In genomic region chr12:46212108-46212982, GRCh38 we compare ENCODE assay signal across 14 cellular contexts. TPM values are rescaled to one million over a fixed set of nuclear protein-coding genes. Genes with fewer than 3 reads are reported as not detected.
A peak's percentile ranks its signal among the peaks of the same experiment; 100 is the strongest.
DNase-seq lines count a peak whose midpoint lies in the region; ATAC-seq and TF ChIP-seq lines count a peak whose summit lies in the region.
"Had no signal": no experiment of that assay in that cellular context is flagged by ENCODE, and none has a peak within 500 bp of the region (broad histone marks: within the 10 kb centered on the region; RNA-seq: fewer than 3 reads in every experiment).

No MANE protein-coding gene starts in this region.

- peaks cover 69 to 81% of the 10 kb centered on the region in 2 donors for H3K4me1 Mint-ChIP-seq in effector memory CD8-positive, alpha-beta T cell (ENCODE audit: low read depth in 2 of 2)

- no peaks in the 10 kb centered on the region for H3K27me3 Mint-ChIP-seq in effector memory CD8-positive, alpha-beta T cell

- H3K27ac Mint-ChIP-seq in effector memory CD8-positive, alpha-beta T cell = peak overlapping the region; percentile 88 to 99

- H3K27me3 ChIP-seq in left ventricle myocardium inferior (ENCODE audit: low read depth) (no peaks in the 10 kb centered on the region), heart right ventricle (no peaks in the 10 kb centered on the region), thymus (ENCODE audit: control insufficient read depth, insufficient read depth) (no peaks in the 10 kb centered on the region)
- H3K27me3 ChIP-seq: heart left ventricle had no signal

- H3K36me3 ChIP-seq in left ventricle myocardium inferior = no peaks in the 10 kb centered on the region
- no peaks in the 10 kb centered on the region for H3K36me3 ChIP-seq in heart right ventricle
- H3K36me3 ChIP-seq in thymus (ENCODE audit: control insufficient read depth, insufficient read depth) = peaks cover 3% of the 10 kb centered on the region
- H3K36me3 ChIP-seq: heart left ventricle had no signal

- no peak for TF ChIP-seq CTCF in left ventricle myocardium inferior (IDR thresholded peaks at IDR 0.05; ENCODE audit: borderline replicate concordance)
- TF ChIP-seq CTCF in heart right ventricle (IDR thresholded peaks at IDR 0.05) = no peak

- H3K9me3 ChIP-seq in left ventricle myocardium inferior (replicated peaks) = no peaks in the 10 kb centered on the region
- no peaks in the 10 kb centered on the region for H3K9me3 ChIP-seq in heart right ventricle
- no peaks in the 10 kb centered on the region for H3K9me3 ChIP-seq in thymus (ENCODE audit: control insufficient read depth)
- H3K9me3 ChIP-seq: heart left ventricle, SK-N-SH had no signal

- peak overlapping the region; percentile 72 for H3K27ac ChIP-seq in left ventricle myocardium inferior (replicated peaks)
- peak overlapping the region in 1 of 10 donors; percentile 73 for H3K27ac ChIP-seq in heart right ventricle
- peak overlapping the region; percentile 8 for H3K27ac ChIP-seq in thymus (ENCODE audit: low read depth)
- H3K27ac ChIP-seq: C4-2B had no signal

- 83 to 90% methylated on average over 4 of the region's 4 CpGs for WGBS in heart right ventricle, 2 donors
- 98% methylated on average over 4 of the region's 4 CpGs for WGBS in thymus

- H3K4me3 Mint-ChIP-seq in effector memory CD8-positive, alpha-beta T cell = peak overlapping the region; percentile 8 to 26

- ATAC-seq in heart right ventricle (no peak), HG03039 (IDR thresholded peaks at IDR 0.05; ENCODE audit: unreplicated experiment) (no peak)
- no peak for ATAC-seq in effector memory CD8-positive, alpha-beta T cell (replicated peaks)
- ATAC-seq: heart left ventricle had no signal

- H3K4me1 ChIP-seq in left ventricle myocardium inferior = peaks cover 85% of the 10 kb centered on the region
- peaks cover 0 to 76% (median 32%) of the 10 kb centered on the region in 9 donors for H3K4me1 ChIP-seq in heart right ventricle
- H3K4me1 ChIP-seq in thymus (ENCODE audit: control insufficient read depth, insufficient read depth, low read length) = peaks cover 35% of the 10 kb centered on the region

- peaks cover 88% of the 10 kb centered on the region for H3K36me3 Mint-ChIP-seq in effector memory CD8-positive, alpha-beta T cell (ENCODE audit: insufficient read depth)

- DNase-seq in left ventricle myocardium inferior (no peak), heart right ventricle (no peak), NCI-H748 (lab: John Stamatoyannopoulos, UW; ENCODE audit: unreplicated experiment) (peak; percentile 40), COLO829 (ENCODE audit: low spot score) (no peak)
- no peak for DNase-seq in effector memory CD8-positive, alpha-beta T cell
- DNase-seq in stimulated activated naive CD4-positive, alpha-beta T cell (lab: John Stamatoyannopoulos, UW) = no peak
- DNase-seq: heart left ventricle, MM.1S, NCI-H82, nucleus accumbens, SK-N-SH had no signal

- H3K9me3 Mint-ChIP-seq in effector memory CD8-positive, alpha-beta T cell = no peaks in the 10 kb centered on the region

- intact Hi-C loops in left ventricle myocardium inferior (cut with micrococcal nuclease) = no loop called here
- intact Hi-C loops in heart right ventricle (cut with DNase I) = loop anchor here in 4 of 10 donors (5.0 to 10.0 kb wide), 3 partner anchors 45 to 55 kb away; partner anchors contain the start of gene SLC38A1 (in 3 of the 4)

- H3K4me3 ChIP-seq in left ventricle myocardium inferior (no peak overlapping the region), heart right ventricle (no peak overlapping the region), thymus (ENCODE audit: low read length) (no peak overlapping the region)
- H3K4me3 ChIP-seq: heart left ventricle had no signal

RNA-seq across cellular contexts. Expression of gene SLC38A1, which starts 56.5 kb away (rescaled TPM):
- total RNA-seq in left ventricle myocardium inferior = 134 TPM
- total RNA-seq in heart right ventricle = 100 to 1,000 TPM; 120 to 221 (median 142) TPM
- polyA plus RNA-seq in heart right ventricle = 10 to 100 TPM; 32.0 to 71.5 TPM
- polyA plus RNA-seq in thymus = 54.4 TPM
